10 cellular contexts compared by ENCODE assay signal in the genomic region with DNA sequence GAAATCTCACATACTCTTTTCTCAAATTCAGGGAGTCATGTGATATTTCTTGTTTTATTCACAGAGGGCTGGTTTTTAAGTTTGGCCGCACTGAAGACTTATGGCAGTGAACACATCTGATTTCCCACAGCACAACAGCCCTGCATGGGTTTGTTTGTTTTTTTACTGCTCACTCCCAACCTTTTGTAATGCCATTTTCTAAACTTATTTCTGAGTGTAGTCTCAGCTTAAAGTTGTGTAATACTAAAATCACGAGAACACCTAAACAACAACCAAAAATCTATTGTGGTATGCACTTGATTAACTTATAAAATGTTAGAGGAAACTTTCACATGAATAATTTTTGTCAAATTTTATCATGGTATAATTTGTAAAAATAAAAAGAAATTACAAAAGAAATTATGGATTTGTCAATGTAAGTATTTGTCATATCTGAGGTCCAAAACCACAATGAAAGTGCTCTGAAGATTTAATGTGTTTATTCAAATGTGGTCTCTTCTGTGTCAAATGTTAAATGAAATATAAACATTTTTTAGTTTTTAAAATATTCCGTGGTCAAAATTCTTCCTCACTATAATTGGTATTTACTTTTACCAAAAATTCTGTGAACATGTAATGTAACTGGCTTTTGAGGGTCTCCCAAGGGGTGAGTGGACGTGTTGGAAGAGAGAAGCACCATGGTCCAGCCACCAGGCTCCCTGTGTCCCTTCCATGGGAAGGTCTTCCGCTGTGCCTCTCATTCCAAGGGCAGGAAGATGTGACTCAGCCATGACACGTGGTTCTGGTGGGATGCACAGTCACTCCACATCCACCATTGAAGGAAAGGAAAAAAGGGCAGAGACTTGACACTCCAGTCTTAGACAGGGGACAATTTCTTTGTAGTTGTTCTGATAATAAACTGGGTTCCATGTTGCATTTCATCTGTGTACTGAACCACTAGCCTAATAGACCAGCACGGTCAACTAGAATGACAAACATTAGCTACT. TPM values are rescaled to one million over a fixed set of nuclear protein-coding genes. Genes with fewer than 3 reads are reported as not detected.
DNase-seq lines count a peak whose midpoint lies in the region; ATAC-seq and TF ChIP-seq lines count a peak whose summit lies in the region.
"Had no signal": no experiment of that assay in that cellular context is flagged by ENCODE, and none has a peak within 500 bp of the region (broad histone marks: within the 10 kb centered on the region; RNA-seq: fewer than 3 reads in every experiment).

No MANE protein-coding gene starts in this region.

- no peak overlapping the region for H3K4me3 Mint-ChIP-seq in effector memory CD8-positive, alpha-beta T cell
- H3K4me3 Mint-ChIP-seq in natural killer cell treated with Interleukin-12 subunit alpha and Interleukin-12 subunit beta and Interleukin-15 and Interleukin-18, amount 100 ng/mL, for 72 hours, result no peak overlapping the region

- ATAC-seq in effector memory CD8-positive, alpha-beta T cell (replicated peaks), result no peak
- no peak for ATAC-seq in activated CD4-positive, CD25-positive, alpha-beta regulatory T cell treated with anti-CD3 and anti-CD28 coated beads, Interleukin-2, amount 50 U/mL, for 24 hours
- ATAC-seq in omental fat pad (ENCODE audit: low FRiP score), result no peak
- no peak for ATAC-seq in natural killer cell treated with Interleukin-12 subunit alpha and Interleukin-12 subunit beta and Interleukin-15 and Interleukin-18, amount 100 ng/mL, for 72 hours

- peak; percentile 44 for DNase-seq in GM04503 (ENCODE audit: low read depth)
- DNase-seq in RKO (ENCODE audit: low spot score), result peak; percentile 61
- DNase-seq in effector memory CD8-positive, alpha-beta T cell, result no peak
- DNase-seq in non-pigmented ciliary epithelial cell (ENCODE audit: low read depth), result peak; percentile 45
- no peak for DNase-seq in omental fat pad (ENCODE audit: low spot score)
- no peak for DNase-seq in natural killer cell treated with Interleukin-12 subunit alpha and Interleukin-12 subunit beta and Interleukin-15 and Interleukin-18, amount 100 ng/mL, for 72 hours (ENCODE audit: low spot score)
- DNase-seq in G401 (ENCODE audit: low spot score), result no peak
- DNase-seq: activated CD8-positive, alpha-beta memory T cell treated with anti-CD3 and anti-CD28 coated beads for 24 hours; Peyer's patch had no signal

- H3K4me1 Mint-ChIP-seq in effector memory CD8-positive, alpha-beta T cell (ENCODE audit: low read depth in 2 of 2), result peaks cover 7 to 13% of the 10 kb centered on the region in 2 donors
- H3K4me1 Mint-ChIP-seq in natural killer cell treated with Interleukin-12 subunit alpha and Interleukin-12 subunit beta and Interleukin-15 and Interleukin-18, amount 100 ng/mL, for 72 hours (ENCODE audit: low read depth in 2 of 2), result peaks cover 11 to 13% of the 10 kb centered on the region in 2 donors

- no peaks in the 10 kb centered on the region for H3K27me3 Mint-ChIP-seq in effector memory CD8-positive, alpha-beta T cell
- H3K27me3 Mint-ChIP-seq in natural killer cell treated with Interleukin-12 subunit alpha and Interleukin-12 subunit beta and Interleukin-15 and Interleukin-18, amount 100 ng/mL, for 72 hours, result no peaks in the 10 kb centered on the region

- in situ Hi-C loops in G401 (cut with HindIII; ENCODE audit: low sequenced_read_pairs), result no loop called here

- H3K36me3 Mint-ChIP-seq in effector memory CD8-positive, alpha-beta T cell (ENCODE audit: insufficient read depth), result peaks cover 59% of the 10 kb centered on the region
- H3K36me3 Mint-ChIP-seq in natural killer cell treated with Interleukin-12 subunit alpha and Interleukin-12 subunit beta and Interleukin-15 and Interleukin-18, amount 100 ng/mL, for 72 hours, result peaks cover 17% of the 10 kb centered on the region

- peak overlapping the region; percentile 67 to 81 for H3K27ac Mint-ChIP-seq in effector memory CD8-positive, alpha-beta T cell
- no peak overlapping the region for H3K27ac Mint-ChIP-seq in natural killer cell treated with Interleukin-12 subunit alpha and Interleukin-12 subunit beta and Interleukin-15 and Interleukin-18, amount 100 ng/mL, for 72 hours

- H3K9me3 Mint-ChIP-seq in effector memory CD8-positive, alpha-beta T cell, result no peaks in the 10 kb centered on the region
- no peaks in the 10 kb centered on the region for H3K9me3 Mint-ChIP-seq in natural killer cell treated with Interleukin-12 subunit alpha and Interleukin-12 subunit beta and Interleukin-15 and Interleukin-18, amount 100 ng/mL, for 72 hours

- TF ChIP-seq CTCF in omental fat pad (IDR thresholded peaks at IDR 0.05), result no peak

RNA-seq across cellular contexts. Expression of a gene that starts 22.8 kb away (rescaled TPM):
- 100 to 1,000 TPM in 1 of 4 donors, 10 to 100 TPM in 3; 81.1 to 130 (median 96.6) TPM for total RNA-seq in omental fat pad
- total RNA-seq in natural killer cell treated with Interleukin-12 subunit alpha and Interleukin-12 subunit beta and Interleukin-15 and Interleukin-18, amount 100 ng/mL, for 72 hours, result 100 to 1,000 TPM in 1 of 2 donors, 10 to 100 TPM in 1; 73.1 to 125 TPM
- total RNA-seq in G401 (2014; rRNA removed; shearing (Covaris generic)), result 57.8 and 68.8 TPM in 2 replicates

RNA-seq across cellular contexts. Expression of a gene that starts 59.7 kb away (rescaled TPM):
- under 1 TPM in 1 of 4 donors, not detected in 3; 0.44 TPM for total RNA-seq in omental fat pad
- not detected for total RNA-seq in natural killer cell treated with Interleukin-12 subunit alpha and Interleukin-12 subunit beta and Interleukin-15 and Interleukin-18, amount 100 ng/mL, for 72 hours
- total RNA-seq in G401 (2014; rRNA removed; shearing (Covaris generic)), result 0.17 and 1.6 TPM in 2 replicates

Comparison
In these comparisons a context has a peak if more than half of its experiments do, and no peak if none do; other contexts are left out.
1. DNase-seq: peak in GM04503 (single experiment), RKO (single experiment) and non-pigmented ciliary epithelial cell (single experiment); none in effector memory CD8-positive, alpha-beta T cell (0 of 3), omental fat pad (single experiment), natural killer cell treated with Interleukin-12 subunit alpha and Interleukin-12 subunit beta and Interleukin-15 and Interleukin-18, amount 100 ng/mL, for 72 hours (single experiment) and G401 (single experiment).
2. H3K27ac Mint-ChIP-seq: peak in effector memory CD8-positive, alpha-beta T cell (2 of 2); none in natural killer cell treated with Interleukin-12 subunit alpha and Interleukin-12 subunit beta and Interleukin-15 and Interleukin-18, amount 100 ng/mL, for 72 hours (0 of 2).